Comparison of ENCODE assay signal across 1 cellular context in genomic region chr12:69738351-69739286, GRCh38.
A peak's percentile ranks its signal among the peaks of the same experiment; 100 is the strongest.
TF ChIP-seq lines count a peak whose summit lies in the region.

RAB3IP (plus strand) TSS chr12:69738860; CDS start chr12:69755409, 16,549 bp downstream.

TF ChIP-seq in HepG2, 621 proteins besides CTCF, POLR2A, EP300 and RAD21 (continued from another document and continues in another):
- TF ChIP-seq KMT2B (CRISPR knock-in tag; IDR thresholded peaks at IDR 0.05) (peak; percentile 53; the same call in 1 of the 2 replicates), ATF7-NPFF (CRISPR knock-in tag; IDR thresholded peaks at IDR 0.05; ENCODE audit: low read depth) (peak; percentile 50; the same call in 1 of the 2 replicates), GABPB1 (CRISPR knock-in tag; IDR thresholded peaks at IDR 0.05) (peak; percentile 63), HOXD1 (CRISPR knock-in tag; IDR thresholded peaks at IDR 0.05) (no peak), SALL1 (CRISPR knock-in tag; IDR thresholded peaks at IDR 0.05) (peak; percentile 57), ZBTB8A (CRISPR knock-in tag; IDR thresholded peaks at IDR 0.05; ENCODE audit: borderline replicate concordance, low read depth) (no peak), KAT8 (CRISPR knock-in tag; IDR thresholded peaks at IDR 0.05) (no peak), ISL2 (CRISPR knock-in tag; IDR thresholded peaks at IDR 0.05) (no peak), CCDC6 (CRISPR knock-in tag; IDR thresholded peaks at IDR 0.05) (no peak), YY1 (IDR thresholded peaks at IDR 0.05; ENCODE audit: insufficient read depth, insufficient replicate concordance, low read depth, low read length) (peak; percentile 53), ZNF451 (CRISPR knock-in tag; IDR thresholded peaks at IDR 0.05) (no peak), RFX3 (CRISPR knock-in tag; IDR thresholded peaks at IDR 0.05) (peak; percentile 73), BORCS8-MEF2B (CRISPR knock-in tag; IDR thresholded peaks at IDR 0.05) (no peak), REL (CRISPR knock-in tag; conservative IDR thresholded peaks at IDR 0.05) (no peak), HMGXB3 (CRISPR knock-in tag; IDR thresholded peaks at IDR 0.05; ENCODE audit: borderline replicate concordance) (no peak), TCF12 (IDR thresholded peaks at IDR 0.05) (no peak), TCF12 (CRISPR knock-in tag; IDR thresholded peaks at IDR 0.05) (0 out of 2 replicates have a peak, but pooled peaks have one; percentile 26), ZEB1 (IDR thresholded peaks at IDR 0.05; ENCODE audit: insufficient replicate concordance, low read depth) (peak; percentile 45), ZNF777 (CRISPR knock-in tag; IDR thresholded peaks at IDR 0.05) (peak; percentile 67), ZNF446 (CRISPR knock-in tag; IDR thresholded peaks at IDR 0.05) (no peak), ZNF660 (CRISPR knock-in tag; IDR thresholded peaks at IDR 0.05; ENCODE audit: borderline replicate concordance, low read depth) (no peak), CREM (IDR thresholded peaks at IDR 0.05) (no peak), CREM (CRISPR knock-in tag; IDR thresholded peaks at IDR 0.05) (no peak), SUZ12 (IDR thresholded peaks at IDR 0.05; ENCODE audit: low read depth, low read length) (no peak), PRDM4 (CRISPR knock-in tag; IDR thresholded peaks at IDR 0.05; ENCODE audit: borderline replicate concordance) (no peak), ZNF460 (CRISPR knock-in tag; IDR thresholded peaks at IDR 0.05; ENCODE audit: borderline replicate concordance) (no peak), GFI1 (CRISPR knock-in tag; IDR thresholded peaks at IDR 0.05; ENCODE audit: borderline replicate concordance) (no peak; the same call in 1 of the 2 replicates), SNRNP70 (IDR thresholded peaks at IDR 0.05; ENCODE audit: low read depth, low read length) (no peak), ZNF703 (CRISPR knock-in tag; IDR thresholded peaks at IDR 0.05; ENCODE audit: borderline replicate concordance) (no peak), DMAP1 (CRISPR knock-in tag; IDR thresholded peaks at IDR 0.05) (peak; percentile 44), NCOA5 (CRISPR knock-in tag; IDR thresholded peaks at IDR 0.05) (no peak), AGO1 (IDR thresholded peaks at IDR 0.05; ENCODE audit: low read depth, low read length, poor library complexity, severe bottlenecking) (no peak), IRF2 (CRISPR knock-in tag; IDR thresholded peaks at IDR 0.05) (0 out of 2 replicates have a peak, but pooled peaks have one; percentile 31), ZNF235 (CRISPR knock-in tag; IDR thresholded peaks at IDR 0.05; ENCODE audit: borderline replicate concordance) (0 out of 2 replicates have a peak, but pooled peaks have one; percentile 28), ARHGAP35 (CRISPR knock-in tag; IDR thresholded peaks at IDR 0.05; ENCODE audit: borderline replicate concordance) (no peak), PHF8 (CRISPR knock-in tag; IDR thresholded peaks at IDR 0.05) (peak; percentile 73; the same call in 1 of the 2 replicates), ZFX (CRISPR knock-in tag; IDR thresholded peaks at IDR 0.05; ENCODE audit: low read depth) (peak; percentile 82), MAZ (IDR thresholded peaks at IDR 0.05; ENCODE audit: borderline replicate concordance, low read depth, low read length) (peak; percentile 23; the same call in 1 of the 2 replicates), MAZ (CRISPR knock-in tag; IDR thresholded peaks at IDR 0.05; ENCODE audit: low read depth) (peak; percentile 83), ARNTL (CRISPR knock-in tag; IDR thresholded peaks at IDR 0.05) (no peak), ZBTB7A (CRISPR knock-in tag; IDR thresholded peaks at IDR 0.05) (no peak), ZNF678 (CRISPR knock-in tag; IDR thresholded peaks at IDR 0.05) (no peak; the same call in 1 of the 2 replicates), RCOR2 (CRISPR knock-in tag; IDR thresholded peaks at IDR 0.05) (no peak), MAFK (conservative IDR thresholded peaks at IDR 0.05 in 1 of 2, IDR thresholded peaks at IDR 0.05 in 1 of 2; ENCODE audit: low read length in 2 of 2) (no peak), ZNF367 (CRISPR knock-in tag; IDR thresholded peaks at IDR 0.05; ENCODE audit: borderline replicate concordance) (no peak), ZNF776 (CRISPR knock-in tag; IDR thresholded peaks at IDR 0.05) (peak; percentile 100), KLF12 (CRISPR knock-in tag; IDR thresholded peaks at IDR 0.05; ENCODE audit: borderline replicate concordance) (peak; percentile 71; the same call in 1 of the 2 replicates)
- TF ChIP-seq, protein P1, sequence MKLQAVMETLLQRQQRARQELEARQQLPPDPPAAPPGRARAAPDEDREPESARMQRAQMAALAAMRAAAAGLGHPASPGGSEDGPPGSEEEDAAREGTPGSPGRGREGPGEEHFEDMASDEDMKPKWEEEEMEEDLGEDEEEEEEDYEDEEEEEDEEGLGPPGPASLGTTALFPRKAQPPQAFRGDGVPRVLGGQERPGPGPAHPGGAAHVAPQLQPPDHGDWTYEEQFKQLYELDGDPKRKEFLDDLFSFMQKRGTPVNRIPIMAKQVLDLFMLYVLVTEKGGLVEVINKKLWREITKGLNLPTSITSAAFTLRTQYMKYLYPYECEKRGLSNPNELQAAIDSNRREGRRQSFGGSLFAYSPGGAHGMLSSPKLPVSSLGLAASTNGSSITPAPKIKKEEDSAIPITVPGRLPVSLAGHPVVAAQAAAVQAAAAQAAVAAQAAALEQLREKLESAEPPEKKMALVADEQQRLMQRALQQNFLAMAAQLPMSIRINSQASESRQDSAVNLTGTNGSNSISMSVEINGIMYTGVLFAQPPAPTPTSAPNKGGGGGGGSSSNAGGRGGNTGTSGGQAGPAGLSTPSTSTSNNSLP (IDR thresholded peaks at IDR 0.05; ENCODE audit: low read depth, low read length): no peak
- TF ChIP-seq, protein P2, sequence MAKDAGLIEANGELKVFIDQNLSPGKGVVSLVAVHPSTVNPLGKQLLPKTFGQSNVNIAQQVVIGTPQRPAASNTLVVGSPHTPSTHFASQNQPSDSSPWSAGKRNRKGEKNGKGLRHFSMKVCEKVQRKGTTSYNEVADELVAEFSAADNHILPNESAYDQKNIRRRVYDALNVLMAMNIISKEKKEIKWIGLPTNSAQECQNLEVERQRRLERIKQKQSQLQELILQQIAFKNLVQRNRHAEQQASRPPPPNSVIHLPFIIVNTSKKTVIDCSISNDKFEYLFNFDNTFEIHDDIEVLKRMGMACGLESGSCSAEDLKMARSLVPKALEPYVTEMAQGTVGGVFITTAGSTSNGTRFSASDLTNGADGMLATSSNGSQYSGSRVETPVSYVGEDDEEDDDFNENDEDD (CRISPR knock-in tag; IDR thresholded peaks at IDR 0.05; ENCODE audit: borderline replicate concordance): peak; percentile 10; the same call in 1 of the 2 replicates
- TF ChIP-seq, protein P3, sequence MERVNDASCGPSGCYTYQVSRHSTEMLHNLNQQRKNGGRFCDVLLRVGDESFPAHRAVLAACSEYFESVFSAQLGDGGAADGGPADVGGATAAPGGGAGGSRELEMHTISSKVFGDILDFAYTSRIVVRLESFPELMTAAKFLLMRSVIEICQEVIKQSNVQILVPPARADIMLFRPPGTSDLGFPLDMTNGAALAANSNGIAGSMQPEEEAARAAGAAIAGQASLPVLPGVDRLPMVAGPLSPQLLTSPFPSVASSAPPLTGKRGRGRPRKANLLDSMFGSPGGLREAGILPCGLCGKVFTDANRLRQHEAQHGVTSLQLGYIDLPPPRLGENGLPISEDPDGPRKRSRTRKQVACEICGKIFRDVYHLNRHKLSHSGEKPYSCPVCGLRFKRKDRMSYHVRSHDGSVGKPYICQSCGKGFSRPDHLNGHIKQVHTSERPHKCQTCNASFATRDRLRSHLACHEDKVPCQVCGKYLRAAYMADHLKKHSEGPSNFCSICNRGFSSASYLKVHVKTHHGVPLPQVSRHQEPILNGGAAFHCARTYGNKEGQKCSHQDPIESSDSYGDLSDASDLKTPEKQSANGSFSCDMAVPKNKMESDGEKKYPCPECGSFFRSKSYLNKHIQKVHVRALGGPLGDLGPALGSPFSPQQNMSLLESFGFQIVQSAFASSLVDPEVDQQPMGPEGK (CRISPR knock-in tag; IDR thresholded peaks at IDR 0.05): peak; percentile 63
- TF ChIP-seq, protein P4, sequence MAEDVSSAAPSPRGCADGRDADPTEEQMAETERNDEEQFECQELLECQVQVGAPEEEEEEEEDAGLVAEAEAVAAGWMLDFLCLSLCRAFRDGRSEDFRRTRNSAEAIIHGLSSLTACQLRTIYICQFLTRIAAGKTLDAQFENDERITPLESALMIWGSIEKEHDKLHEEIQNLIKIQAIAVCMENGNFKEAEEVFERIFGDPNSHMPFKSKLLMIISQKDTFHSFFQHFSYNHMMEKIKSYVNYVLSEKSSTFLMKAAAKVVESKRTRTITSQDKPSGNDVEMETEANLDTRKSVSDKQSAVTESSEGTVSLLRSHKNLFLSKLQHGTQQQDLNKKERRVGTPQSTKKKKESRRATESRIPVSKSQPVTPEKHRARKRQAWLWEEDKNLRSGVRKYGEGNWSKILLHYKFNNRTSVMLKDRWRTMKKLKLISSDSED (CRISPR knock-in tag; IDR thresholded peaks at IDR 0.05): no peak
- TF ChIP-seq, protein P5, sequence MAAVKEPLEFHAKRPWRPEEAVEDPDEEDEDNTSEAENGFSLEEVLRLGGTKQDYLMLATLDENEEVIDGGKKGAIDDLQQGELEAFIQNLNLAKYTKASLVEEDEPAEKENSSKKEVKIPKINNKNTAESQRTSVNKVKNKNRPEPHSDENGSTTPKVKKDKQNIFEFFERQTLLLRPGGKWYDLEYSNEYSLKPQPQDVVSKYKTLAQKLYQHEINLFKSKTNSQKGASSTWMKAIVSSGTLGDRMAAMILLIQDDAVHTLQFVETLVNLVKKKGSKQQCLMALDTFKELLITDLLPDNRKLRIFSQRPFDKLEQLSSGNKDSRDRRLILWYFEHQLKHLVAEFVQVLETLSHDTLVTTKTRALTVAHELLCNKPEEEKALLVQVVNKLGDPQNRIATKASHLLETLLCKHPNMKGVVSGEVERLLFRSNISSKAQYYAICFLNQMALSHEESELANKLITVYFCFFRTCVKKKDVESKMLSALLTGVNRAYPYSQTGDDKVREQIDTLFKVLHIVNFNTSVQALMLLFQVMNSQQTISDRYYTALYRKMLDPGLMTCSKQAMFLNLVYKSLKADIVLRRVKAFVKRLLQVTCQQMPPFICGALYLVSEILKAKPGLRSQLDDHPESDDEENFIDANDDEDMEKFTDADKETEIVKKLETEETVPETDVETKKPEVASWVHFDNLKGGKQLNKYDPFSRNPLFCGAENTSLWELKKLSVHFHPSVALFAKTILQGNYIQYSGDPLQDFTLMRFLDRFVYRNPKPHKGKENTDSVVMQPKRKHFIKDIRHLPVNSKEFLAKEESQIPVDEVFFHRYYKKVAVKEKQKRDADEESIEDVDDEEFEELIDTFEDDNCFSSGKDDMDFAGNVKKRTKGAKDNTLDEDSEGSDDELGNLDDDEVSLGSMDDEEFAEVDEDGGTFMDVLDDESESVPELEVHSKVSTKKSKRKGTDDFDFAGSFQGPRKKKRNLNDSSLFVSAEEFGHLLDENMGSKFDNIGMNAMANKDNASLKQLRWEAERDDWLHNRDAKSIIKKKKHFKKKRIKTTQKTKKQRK (IDR thresholded peaks at IDR 0.05; ENCODE audit: low read length): no peak
- TF ChIP-seq, protein P6, sequence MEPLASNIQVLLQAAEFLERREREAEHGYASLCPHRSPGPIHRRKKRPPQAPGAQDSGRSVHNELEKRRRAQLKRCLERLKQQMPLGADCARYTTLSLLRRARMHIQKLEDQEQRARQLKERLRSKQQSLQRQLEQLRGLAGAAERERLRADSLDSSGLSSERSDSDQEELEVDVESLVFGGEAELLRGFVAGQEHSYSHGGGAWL (CRISPR knock-in tag; IDR thresholded peaks at IDR 0.05): no peak
- TF ChIP-seq, protein P7, sequence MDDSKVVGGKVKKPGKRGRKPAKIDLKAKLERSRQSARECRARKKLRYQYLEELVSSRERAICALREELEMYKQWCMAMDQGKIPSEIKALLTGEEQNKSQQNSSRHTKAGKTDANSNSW (CRISPR knock-in tag; IDR thresholded peaks at IDR 0.05; ENCODE audit: borderline replicate concordance): 0 out of 2 replicates have a peak, but pooled peaks have one; percentile 34
